18 cellular contexts compared by ENCODE assay signal in genomic region chr3:195715134-195715533, GRCh38. TPM values are rescaled to one million over a fixed set of nuclear protein-coding genes. Genes with fewer than 3 reads are reported as not detected.
DNase-seq lines count a peak whose midpoint lies in the region; ATAC-seq and TF ChIP-seq lines count a peak whose summit lies in the region.
"Had no signal": no experiment of that assay in that cellular context is flagged by ENCODE, and none has a peak within 500 bp of the region (broad histone marks: within the 10 kb centered on the region; RNA-seq: fewer than 3 reads in every experiment).

No MANE protein-coding gene starts in this region.

- H2AFZ ChIP-seq in hepatocyte, result no peak overlapping the region
- H2AFZ ChIP-seq: GM23338 had no signal

- no peaks in the 10 kb centered on the region for H3K9me3 Mint-ChIP-seq in natural killer cell treated with Interleukin-12 subunit alpha and Interleukin-12 subunit beta and Interleukin-15 and Interleukin-18, amount 100 ng/mL, for 72 hours
- H3K9me3 Mint-ChIP-seq in natural killer cell, result no peaks in the 10 kb centered on the region
- H3K9me3 Mint-ChIP-seq: CD4-positive, CD25-positive, alpha-beta regulatory T cell; CD8-positive, alpha-beta memory T cell; HFFc6 had no signal

- TF ChIP-seq CTCF in natural killer cell (IDR thresholded peaks at IDR 0.05) (no peak), HEK293 (tag by site-specific recombination; IDR thresholded peaks at IDR 0.05) (no peak), hepatocyte (IDR thresholded peaks at IDR 0.05; ENCODE audit: poor library complexity) (no peak)

- H3K4me1 Mint-ChIP-seq in natural killer cell treated with Interleukin-12 subunit alpha and Interleukin-12 subunit beta and Interleukin-15 and Interleukin-18, amount 100 ng/mL, for 72 hours (ENCODE audit: low read depth in 2 of 2), result no peaks in the 10 kb centered on the region
- H3K4me1 Mint-ChIP-seq in natural killer cell, result peaks cover 0 to under 1% of the 10 kb centered on the region in 2 donors
- H3K4me1 Mint-ChIP-seq: CD8-positive, alpha-beta memory T cell had no signal

- WGBS in hepatocyte (ENCODE audit: low lambda C conversion rate, missing lambda C conversion rate), result 46% methylated on average over 4 of the region's 4 CpGs

- no peak overlapping the region for H3K27ac Mint-ChIP-seq in natural killer cell treated with Interleukin-12 subunit alpha and Interleukin-12 subunit beta and Interleukin-15 and Interleukin-18, amount 100 ng/mL, for 72 hours
- H3K27ac Mint-ChIP-seq in natural killer cell, result no peak overlapping the region
- H3K27ac Mint-ChIP-seq: CD4-positive, CD25-positive, alpha-beta regulatory T cell; GM23338; HFFc6 had no signal

- POLR2A ChIA-PET in HEK293 (lab: Yijun Ruan, JAX), result no interaction called here

- H3K36me3 Mint-ChIP-seq in natural killer cell treated with Interleukin-12 subunit alpha and Interleukin-12 subunit beta and Interleukin-15 and Interleukin-18, amount 100 ng/mL, for 72 hours, result no peaks in the 10 kb centered on the region
- H3K36me3 Mint-ChIP-seq in natural killer cell, result peaks cover 10% of the 10 kb centered on the region

- H3K9me2 ChIP-seq in hepatocyte (replicated peaks; ENCODE audit: insufficient read depth), result no peaks in the 10 kb centered on the region

- no peaks in the 10 kb centered on the region for H4K20me1 ChIP-seq in hepatocyte (ENCODE audit: insufficient read depth, poor library complexity, severe bottlenecking)

- H3K4me3 ChIP-seq in HEK293 (ENCODE audit: low read depth, low read length) (no peak overlapping the region), hepatocyte (no peak overlapping the region)
- H3K4me3 ChIP-seq: GM23338 had no signal

- no peaks in the 10 kb centered on the region for H3K27me3 Mint-ChIP-seq in natural killer cell treated with Interleukin-12 subunit alpha and Interleukin-12 subunit beta and Interleukin-15 and Interleukin-18, amount 100 ng/mL, for 72 hours
- no peaks in the 10 kb centered on the region for H3K27me3 Mint-ChIP-seq in natural killer cell (ENCODE audit: low read depth in 2 of 2)
- H3K27me3 Mint-ChIP-seq: CD4-positive, CD25-positive, alpha-beta regulatory T cell had no signal

- H3K4me1 ChIP-seq in HEK293 (ENCODE audit: control insufficient read depth, insufficient read depth, low read length), result no peaks in the 10 kb centered on the region
- peaks cover 6% of the 10 kb centered on the region for H3K4me1 ChIP-seq in hepatocyte (ENCODE audit: insufficient read depth)
- H3K4me1 ChIP-seq: BE2C had no signal

- intact Hi-C loops in natural killer cell (cut with micrococcal nuclease), result no loop called here

- DNase-seq in natural killer cell treated with Interleukin-12 subunit alpha and Interleukin-12 subunit beta and Interleukin-15 and Interleukin-18, amount 100 ng/mL, for 72 hours (ENCODE audit: low spot score), result peak; percentile 2
- DNase-seq in natural killer cell (no peak), hepatocyte (ENCODE audit: low spot score) (no peak), anterior cingulate cortex (lab: John Stamatoyannopoulos, UW) (no peak)
- DNase-seq in activated CD8-positive, alpha-beta memory T cell treated with anti-CD3 and anti-CD28 coated beads, Interleukin-2, amount 50 U/mL, for 48 hours, result no peak
- DNase-seq: ACHN; BE2C; C1 segment of cervical spinal cord; Caco-2; CD8-positive, alpha-beta memory T cell; DMS79 treated with DMSO at 0.1 percent for 48 hours; GF-D8; HFFc6 had no signal

- ATAC-seq in natural killer cell treated with Interleukin-12 subunit alpha and Interleukin-12 subunit beta and Interleukin-15 and Interleukin-18, amount 100 ng/mL, for 72 hours, result peak in 1 of 2 donors; percentile 15
- ATAC-seq in natural killer cell, result no peak
- ATAC-seq: GM23338 had no signal

- no peaks in the 10 kb centered on the region for H3K27me3 ChIP-seq in hepatocyte

- H3K79me2 ChIP-seq in hepatocyte, result no peaks in the 10 kb centered on the region

- CTCF ChIA-PET in HEK293 (lab: Yijun Ruan, JAX), result no interaction called here

- H3K9me3 ChIP-seq in HEK293 (ENCODE audit: control insufficient read depth, insufficient read depth, low read depth, low read length) (no peaks in the 10 kb centered on the region), hepatocyte (ENCODE audit: low read depth) (no peaks in the 10 kb centered on the region)
- H3K9me3 ChIP-seq: BE2C, Caco-2 had no signal

- H3K27ac ChIP-seq in HEK293 (ENCODE audit: extremely low read depth, low read depth, low read length), result no peak overlapping the region
- H3K27ac ChIP-seq in hepatocyte, result peak overlapping the region; percentile 79
- H3K27ac ChIP-seq: HL-60 had no signal

- no peak overlapping the region for H3K4me3 Mint-ChIP-seq in natural killer cell treated with Interleukin-12 subunit alpha and Interleukin-12 subunit beta and Interleukin-15 and Interleukin-18, amount 100 ng/mL, for 72 hours
- H3K4me3 Mint-ChIP-seq in natural killer cell, result no peak overlapping the region
- H3K4me3 Mint-ChIP-seq: CD4-positive, CD25-positive, alpha-beta regulatory T cell; CD8-positive, alpha-beta memory T cell; GM23338; HFFc6 had no signal

- H3K36me3 ChIP-seq in HEK293 (ENCODE audit: control insufficient read depth in 2 of 2, insufficient read depth in 1 of 2, low read length in 2 of 2) (no peaks in the 10 kb centered on the region), hepatocyte (replicated peaks; ENCODE audit: insufficient read depth, low read depth) (no peaks in the 10 kb centered on the region)
- H3K36me3 ChIP-seq: BE2C had no signal

- H3K4me2 ChIP-seq in hepatocyte, result no peak overlapping the region
- H3K4me2 ChIP-seq: GM23338 had no signal

TF ChIP-seq in HEK293, 187 proteins besides CTCF, POLR2A, EP300 and RAD21:
- TF ChIP-seq ZNF747 (tag by site-specific recombination; IDR thresholded peaks at IDR 0.05) (no peak), ZSCAN5A (tag by site-specific recombination; IDR thresholded peaks at IDR 0.05) (no peak), KLF9 (tag by site-specific recombination; IDR thresholded peaks at IDR 0.05; ENCODE audit: low read depth) (no peak), ZNF585B (tag by site-specific recombination; IDR thresholded peaks at IDR 0.05) (no peak), ZNF146 (tag by site-specific recombination; IDR thresholded peaks at IDR 0.05) (peak; percentile 86)

RNA-seq across cellular contexts. Expression of gene MUC20, which starts 5.6 kb away (rescaled TPM):
- 1 to 10 TPM; 2.4 to 3.5 TPM for total RNA-seq in natural killer cell treated with Interleukin-12 subunit alpha and Interleukin-12 subunit beta and Interleukin-15 and Interleukin-18, amount 100 ng/mL, for 72 hours
- total RNA-seq in natural killer cell (10 to 100 TPM in 1 of 3 donors, 1 to 10 TPM in 2; 4.1 to 11.4 (median 5.9) TPM), hepatocyte (3.5 and 4.5 TPM in 2 replicates)
- polyA plus RNA-seq in hepatocyte, result 8.2 and 15.3 TPM in 2 replicates
- total RNA-seq: GM23338, HT1080 had no signal
- polyA plus RNA-seq: CD8-positive, alpha-beta memory T cell had no signal
